ENCODE assay signal across 8 cellular contexts in the genomic region with DNA sequence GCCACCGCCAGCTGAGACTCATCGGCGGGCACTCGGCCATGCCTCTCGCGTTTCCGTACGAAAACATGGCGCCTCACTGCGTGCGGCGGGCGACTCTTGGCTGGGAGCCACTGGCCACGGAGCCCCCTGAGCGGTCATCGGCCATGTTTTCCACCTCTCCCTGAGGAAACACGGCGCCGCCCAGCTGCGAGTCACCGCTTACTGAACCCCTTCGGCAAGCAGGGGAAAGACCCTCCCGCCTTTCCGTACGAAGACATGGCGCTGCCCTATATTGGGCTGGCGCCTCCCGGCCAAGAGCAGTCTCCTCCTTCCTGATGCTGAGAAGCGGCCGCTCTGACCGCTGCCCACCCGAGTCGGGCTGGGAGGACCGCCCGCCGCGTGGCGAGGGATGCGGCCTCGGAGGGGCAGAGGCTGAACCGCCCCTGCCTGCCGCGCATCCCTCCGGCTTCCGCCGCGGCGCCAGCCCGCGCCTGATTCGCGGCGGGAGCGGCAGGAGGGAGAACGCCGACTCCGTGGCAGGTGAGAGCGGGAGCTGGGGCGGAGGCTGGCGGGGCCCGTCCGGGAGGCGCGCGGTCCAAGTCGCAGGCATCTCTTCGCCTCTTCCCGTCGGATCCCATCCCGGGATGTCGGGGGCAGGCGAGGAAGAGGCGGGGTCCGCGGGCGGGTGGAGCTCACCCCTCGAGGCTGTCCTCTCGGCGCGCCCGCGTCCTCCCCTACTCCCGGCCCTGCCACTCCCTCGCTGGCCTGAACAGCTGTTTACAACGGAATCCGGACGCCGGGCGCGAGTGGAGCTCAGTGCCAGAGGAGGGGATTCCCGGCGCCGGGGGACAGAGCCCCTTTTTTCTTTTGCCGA.
DNase-seq lines count a peak whose midpoint lies in the region; ATAC-seq lines count a peak whose summit lies in the region.

A gene with protein sequence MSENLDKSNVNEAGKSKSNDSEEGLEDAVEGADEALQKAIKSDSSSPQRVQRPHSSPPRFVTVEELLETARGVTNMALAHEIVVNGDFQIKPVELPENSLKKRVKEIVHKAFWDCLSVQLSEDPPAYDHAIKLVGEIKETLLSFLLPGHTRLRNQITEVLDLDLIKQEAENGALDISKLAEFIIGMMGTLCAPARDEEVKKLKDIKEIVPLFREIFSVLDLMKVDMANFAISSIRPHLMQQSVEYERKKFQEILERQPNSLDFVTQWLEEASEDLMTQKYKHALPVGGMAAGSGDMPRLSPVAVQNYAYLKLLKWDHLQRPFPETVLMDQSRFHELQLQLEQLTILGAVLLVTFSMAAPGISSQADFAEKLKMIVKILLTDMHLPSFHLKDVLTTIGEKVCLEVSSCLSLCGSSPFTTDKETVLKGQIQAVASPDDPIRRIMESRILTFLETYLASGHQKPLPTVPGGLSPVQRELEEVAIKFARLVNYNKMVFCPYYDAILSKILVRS (plus strand): TSS at position 299 of the 853 bp plus-strand sequence. CDS start 4,202 bp downstream, outside the sequence.

- peak; percentile 79 for ATAC-seq in GM18511 (IDR thresholded peaks at IDR 0.05; ENCODE audit: unreplicated experiment)
- ATAC-seq in HG02943 (IDR thresholded peaks at IDR 0.05; ENCODE audit: low read depth, unreplicated experiment): peak; percentile 78

- DNase-seq in NCI-H1694 treated with DMSO at 0.1 percent for 48 hours (lab: John Stamatoyannopoulos, UW) (peak; percentile 96), T-helper 9 cell (peak; percentile 74), astrocyte of the hippocampus (ENCODE audit: low read depth, low spot score) (peak; percentile 98), hippocampal formation (lab: John Stamatoyannopoulos, UW) (peak; percentile 93 to 94), retina (peak; percentile 98), cortex of kidney (lab: John Stamatoyannopoulos, UW) (no peak)
